In genomic region chr4:103198111-103198765, GRCh38 we compare ENCODE assay signal across 8 cellular contexts. TPM values are rescaled to one million over a fixed set of nuclear protein-coding genes. Genes with fewer than 3 reads are reported as not detected.
A peak's percentile ranks its signal among the peaks of the same experiment; 100 is the strongest.
DNase-seq lines count a peak whose midpoint lies in the region; ATAC-seq and TF ChIP-seq lines count a peak whose summit lies in the region.

Gene CENPE, minus strand, starts transcription at chr4:103198343. Its CDS starts 24 bp downstream, at chr4:103198319.

- peak within 1 kb of the TSS; percentile 69 for H3K4me3 ChIP-seq in cardiac muscle cell
- H3K4me3 ChIP-seq in parathyroid adenoma (ENCODE audit: low read depth, low read length) = peak within 1 kb of the TSS; percentile 83
- H3K4me3 ChIP-seq in transverse colon = peak within 1 kb of the TSS; percentile 52 to 74 (median 68)

- H3K79me2 ChIP-seq in parathyroid adenoma = no peaks in the 10 kb centered on the region

- no peak for TF ChIP-seq CTCF in GM10266 (IDR thresholded peaks at IDR 0.05; ENCODE audit: control insufficient read depth, insufficient read depth, low read depth, missing control alignments)
- no peak for TF ChIP-seq CTCF in cardiac muscle cell (IDR thresholded peaks at IDR 0.05; ENCODE audit: low read depth, low read length)
- no peak for TF ChIP-seq CTCF in parathyroid adenoma (IDR thresholded peaks at IDR 0.05)
- no peak for TF ChIP-seq CTCF in transverse colon (IDR thresholded peaks at IDR 0.05)

- H3K27me3 ChIP-seq in cardiac muscle cell = no peaks in the 10 kb centered on the region
- no peaks in the 10 kb centered on the region for H3K27me3 ChIP-seq in parathyroid adenoma (ENCODE audit: control insufficient read depth, insufficient read depth, low read length)
- H3K27me3 ChIP-seq in transverse colon = no peaks in the 10 kb centered on the region

- WGBS in transverse colon (ENCODE audit: low coverage in 1 of 2), 2 donors = 0% methylated on average over 2 to 41 of the region's 44 CpGs

- H3K9ac ChIP-seq in parathyroid adenoma = no peak within 1 kb of the TSS

- peak within 1 kb of the TSS; percentile 40 for H3K27ac ChIP-seq in cardiac muscle cell
- H3K27ac ChIP-seq in parathyroid adenoma = peak within 1 kb of the TSS; percentile 32
- peak within 1 kb of the TSS; percentile 52 to 74 (median 72) for H3K27ac ChIP-seq in transverse colon

- H3K9me3 ChIP-seq in cardiac muscle cell (ENCODE audit: low read depth) (no peaks in the 10 kb centered on the region), parathyroid adenoma (ENCODE audit: control insufficient read depth, low read length) (no peaks in the 10 kb centered on the region), transverse colon (no peaks in the 10 kb centered on the region)

- H3K4me1 ChIP-seq in cardiac muscle cell (ENCODE audit: low read depth) = no peaks in the 10 kb centered on the region
- H3K4me1 ChIP-seq in parathyroid adenoma = no peaks in the 10 kb centered on the region
- peaks cover 0 to 13% (median 3%) of the 10 kb centered on the region in 4 donors for H3K4me1 ChIP-seq in transverse colon

- H3K4me2 ChIP-seq in parathyroid adenoma (ENCODE audit: low read length) = peak within 1 kb of the TSS; percentile 82

- H3K36me3 ChIP-seq in cardiac muscle cell (peaks cover 7% of the 10 kb centered on the region), parathyroid adenoma (ENCODE audit: control insufficient read depth, insufficient read depth, low read length) (no peaks in the 10 kb centered on the region), transverse colon (no peaks in the 10 kb centered on the region)

- peaks cover 11 to 25% of the 10 kb centered on the region in 2 donors for H3K36me3 Mint-ChIP-seq in activated naive CD4-positive, alpha-beta T cell treated with anti-CD3 and anti-CD28 coated beads, Interleukin-2, amount 50 U/mL, for 72 hours

- DNase-seq in GM10266 (ENCODE audit: extremely low spot score) (peak; percentile 81), NCI-H1048 (lab: John Stamatoyannopoulos, UW) (peak; percentile 89), SKM-1 treated with dmso at 0.1 percent for 144 hours (lab: John Stamatoyannopoulos, UW; ENCODE audit: unreplicated experiment) (peak; percentile 76), cardiac muscle cell (ENCODE audit: low read depth in 1 of 2, low spot score in 1 of 2) (peak; percentile 93 to 94), transverse colon (peak; percentile 88)
- peak; percentile 87 to 88 for DNase-seq in activated naive CD4-positive, alpha-beta T cell treated with anti-CD3 and anti-CD28 coated beads, Interleukin-2, amount 50 U/mL, for 72 hours (ENCODE audit: low spot score in 2 of 2)

- no peak for TF ChIP-seq EP300 in transverse colon (IDR thresholded peaks at IDR 0.05; ENCODE audit: low read depth)

- peaks cover 0 to 3% of the 10 kb centered on the region in 2 donors for H3K9me3 Mint-ChIP-seq in activated naive CD4-positive, alpha-beta T cell treated with anti-CD3 and anti-CD28 coated beads, Interleukin-2, amount 50 U/mL, for 72 hours

- H2AFZ ChIP-seq in parathyroid adenoma = peak within 1 kb of the TSS; percentile 91

- H3K27ac Mint-ChIP-seq in activated naive CD4-positive, alpha-beta T cell treated with anti-CD3 and anti-CD28 coated beads, Interleukin-2, amount 50 U/mL, for 72 hours = peak within 1 kb of the TSS; percentile 92 to 98

- in situ Hi-C loops in transverse colon (cut with MboI; ENCODE audit: low pct_ligation_motif_present in 1 of 4, low pct_unique_long_range_greater_than_20kb in 1 of 4, low sequenced_read_pairs in 3 of 4) = no loop called here

- peak; percentile 95 for ATAC-seq in HG02588 (IDR thresholded peaks at IDR 0.05; ENCODE audit: unreplicated experiment)
- peak; percentile 87 to 92 for ATAC-seq in activated naive CD4-positive, alpha-beta T cell treated with anti-CD3 and anti-CD28 coated beads, Interleukin-2, amount 50 U/mL, for 72 hours

- intact Hi-C loops in transverse colon (cut with DNase I; ENCODE audit: low total_unique reads) = no loop called here

- TF ChIP-seq POLR2A in transverse colon (IDR thresholded peaks at IDR 0.05) = no peak

RNA-seq across cellular contexts. Expression of gene CENPE, which starts in this region (rescaled TPM):
- 10 to 100 TPM; 49.6 to 65.4 TPM for total RNA-seq in activated naive CD4-positive, alpha-beta T cell treated with anti-CD3 and anti-CD28 coated beads, Interleukin-2, amount 50 U/mL, for 72 hours
- total RNA-seq in cardiac muscle cell (1.1 and 16.4 TPM in 2 replicates), transverse colon (1 to 10 TPM in 3 of 4 donors, not detected in 1; 1.1 to 3.5 (median 2.8) TPM)
- 3.5 and 19.2 TPM in 2 replicates for polyA plus RNA-seq in cardiac muscle cell

Comparison
In these comparisons a context has a peak if more than half of its experiments do, and no peak if none do; other contexts are left out.
1. Peak in every context shown above with its lines: DNase-seq, ATAC-seq, H3K4me3 ChIP-seq and H3K27ac ChIP-seq.